ENCODE assay signal across 10 cellular contexts in genomic region chr11:46099973-46100335, GRCh38. TPM values are rescaled to one million over a fixed set of nuclear protein-coding genes. Genes with fewer than 3 reads are reported as not detected.
A peak's percentile ranks its signal among the peaks of the same experiment; 100 is the strongest.
DNase-seq lines count a peak whose midpoint lies in the region; ATAC-seq and TF ChIP-seq lines count a peak whose summit lies in the region.
"Had no signal": no experiment of that assay in that cellular context is flagged by ENCODE, and none has a peak within 500 bp of the region (broad histone marks: within the 10 kb centered on the region; RNA-seq: fewer than 3 reads in every experiment).

No MANE protein-coding gene starts in this region.

- 8 to 15% methylated on average over 1 of the region's 1 CpG for WGBS in lower leg skin, 2 donors

- DNase-seq in CD4-positive, alpha-beta T cell, result no peak
- DNase-seq in HFFc6 (no peak), astrocyte of the hippocampus (ENCODE audit: low read depth, low spot score) (peak; percentile 34), lower leg skin (ENCODE audit: low spot score in 2 of 2) (no peak), GF-D8 (lab: John Stamatoyannopoulos, UW) (no peak), COLO829 (ENCODE audit: low spot score) (no peak)
- DNase-seq in naive thymus-derived CD8-positive, alpha-beta T cell, result no peak
- DNase-seq: NCI-H446 treated with DMSO at 0.1 percent for 48 hours had no signal

- no peak for TF ChIP-seq CTCF in CD4-positive, alpha-beta T cell (IDR thresholded peaks at IDR 0.05)
- TF ChIP-seq CTCF in HFFc6 (IDR thresholded peaks at IDR 0.05) (no peak), lower leg skin (IDR thresholded peaks at IDR 0.05) (no peak)

- H3K27ac Mint-ChIP-seq in CD4-positive, alpha-beta T cell, result peak overlapping the region; percentile 87
- H3K27ac Mint-ChIP-seq in HFFc6, result peak overlapping the region; percentile 90
- H3K27ac Mint-ChIP-seq in naive thymus-derived CD8-positive, alpha-beta T cell, result peak overlapping the region; percentile 44 to 93 (median 87)

- H3K27ac ChIP-seq in CD4-positive, alpha-beta T cell (ENCODE audit: low read depth, low read length), result no peak overlapping the region

- H3K27me3 ChIP-seq in CD4-positive, alpha-beta T cell (ENCODE audit: control insufficient read depth, insufficient read depth, low read length), result no peaks in the 10 kb centered on the region
- H3K27me3 ChIP-seq: cardiac muscle cell had no signal

- H3K4me3 Mint-ChIP-seq in CD4-positive, alpha-beta T cell, result peak overlapping the region; percentile 82
- H3K4me3 Mint-ChIP-seq in HFFc6, result peak overlapping the region; percentile 84
- H3K4me3 Mint-ChIP-seq in naive thymus-derived CD8-positive, alpha-beta T cell, result peak overlapping the region; percentile 49 to 85 (median 74)

- H3K36me3 Mint-ChIP-seq in CD4-positive, alpha-beta T cell (ENCODE audit: low read depth), result no peaks in the 10 kb centered on the region
- no peaks in the 10 kb centered on the region for H3K36me3 Mint-ChIP-seq in HFFc6 (ENCODE audit: low read depth)
- peaks cover 0 to 2% (median 0%) of the 10 kb centered on the region in 3 donors for H3K36me3 Mint-ChIP-seq in naive thymus-derived CD8-positive, alpha-beta T cell

- peaks cover 72% of the 10 kb centered on the region for H3K4me1 Mint-ChIP-seq in CD4-positive, alpha-beta T cell (ENCODE audit: low read depth)
- peaks cover 61% of the 10 kb centered on the region for H3K4me1 Mint-ChIP-seq in HFFc6 (ENCODE audit: low read depth)
- H3K4me1 Mint-ChIP-seq in naive thymus-derived CD8-positive, alpha-beta T cell, result peaks cover 27 to 67% (median 57%) of the 10 kb centered on the region in 4 donors

- no peaks in the 10 kb centered on the region for H3K9me3 Mint-ChIP-seq in CD4-positive, alpha-beta T cell
- no peaks in the 10 kb centered on the region for H3K9me3 Mint-ChIP-seq in HFFc6
- no peaks in the 10 kb centered on the region for H3K9me3 Mint-ChIP-seq in naive thymus-derived CD8-positive, alpha-beta T cell

- no peaks in the 10 kb centered on the region for H3K27me3 Mint-ChIP-seq in CD4-positive, alpha-beta T cell
- H3K27me3 Mint-ChIP-seq in HFFc6 (ENCODE audit: insufficient read depth), result no peaks in the 10 kb centered on the region; the same call in 1 of the 2 replicates
- no peaks in the 10 kb centered on the region for H3K27me3 Mint-ChIP-seq in naive thymus-derived CD8-positive, alpha-beta T cell

- ATAC-seq in CD4-positive, alpha-beta T cell (ENCODE audit: poor library complexity), result peak; percentile 39
- ATAC-seq in naive thymus-derived CD8-positive, alpha-beta T cell, result peak; percentile 51 to 59
- no peak for ATAC-seq in HG03175 (IDR thresholded peaks at IDR 0.05; ENCODE audit: unreplicated experiment)

- CTCF ChIA-PET in CD4-positive, alpha-beta T cell (lab: Charles Lee), result interaction anchor here (0.7 kb wide), 1 partner anchor 899 kb away, joined by 3 read pairs; no protein-coding TSS in a partner anchor

- no peaks in the 10 kb centered on the region for H3K9me3 ChIP-seq in CD4-positive, alpha-beta T cell (ENCODE audit: control insufficient read depth, low read length)

- H3K4me3 ChIP-seq in lower leg skin (ENCODE audit: low read depth, poor library complexity, severe bottlenecking), result no peak overlapping the region
- H3K4me3 ChIP-seq: cardiac muscle cell had no signal

- POLR2A ChIA-PET in CD4-positive, alpha-beta T cell (lab: Charles Lee), result interaction anchor here (1.3 to 1.4 kb wide), 2 partner anchors 16 to 21 kb away, joined by 5 to 6 read pairs; partner anchors contain the start of gene PHF21A
- POLR2A ChIA-PET in naive thymus-derived CD8-positive, alpha-beta T cell (lab: Charles Lee), result interaction anchor here (0.7 to 1.3 kb wide), 3 partner anchors 12 to 17 kb away, joined by 3 read pairs; no protein-coding TSS in a partner anchor

- no peak for TF ChIP-seq POLR2A in lower leg skin (IDR thresholded peaks at IDR 0.05)

- intact Hi-C loops in CD4-positive, alpha-beta T cell (cut with DNase I, micrococcal nuclease), result loop anchor here in 1 of 2 experiments (2.0 kb wide), 1 partner anchor 19 kb away; no protein-coding TSS in a partner anchor
- intact Hi-C loops in lower leg skin (cut with DNase I; ENCODE audit: low total_unique reads), result no loop called here

RNA-seq across cellular contexts. Expression of gene PHF21A, which starts 21.3 kb away (rescaled TPM):
- 10 to 100 TPM; 59.5 to 66.2 TPM for total RNA-seq in CD4-positive, alpha-beta T cell
- total RNA-seq in HFFc6 (2021; fragmentation: NEBNext Ultra II Directional; extraction: Animal tissue kit (Norgen Biotek cat#: 25700)), result 10 to 100 TPM; 25.5 to 32.4 (median 26.2) TPM
- total RNA-seq in naive thymus-derived CD8-positive, alpha-beta T cell, result 10 to 100 TPM; 55.7 to 60.7 TPM
- 1 to 10 TPM; 4.9 to 9.2 (median 6.6) TPM for polyA plus RNA-seq in naive thymus-derived CD8-positive, alpha-beta T cell
- total RNA-seq in lower leg skin, result 10 to 100 TPM; 16.4 to 52.4 (median 31.5) TPM
